7 cellular contexts compared by ENCODE assay signal in the genomic region with DNA sequence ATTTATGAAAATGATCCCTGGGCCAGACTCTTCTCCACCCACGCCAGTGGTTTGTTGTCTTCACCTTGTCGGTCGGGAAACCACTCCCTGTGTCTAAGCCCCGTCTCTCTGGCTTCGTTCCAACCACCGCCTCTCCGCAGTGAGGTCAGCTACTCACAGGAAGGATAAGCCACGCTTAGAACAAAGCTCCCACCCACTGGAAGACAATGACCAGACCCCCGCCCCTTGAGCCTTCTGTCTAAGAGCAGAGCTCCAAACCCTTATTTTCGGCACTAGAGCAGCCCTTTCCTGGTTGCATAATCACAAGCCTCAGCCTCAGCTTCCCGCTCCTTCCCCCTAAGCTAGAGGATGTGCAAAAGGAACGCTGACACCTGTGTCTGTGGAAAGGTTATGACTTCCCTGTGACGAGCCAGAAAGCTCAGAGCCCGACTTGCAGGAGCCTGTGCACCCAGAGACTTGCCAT.
A peak's percentile ranks its signal among the peaks of the same experiment; 100 is the strongest.
DNase-seq lines count a peak whose midpoint lies in the region; ATAC-seq and TF ChIP-seq lines count a peak whose summit lies in the region.

No MANE protein-coding gene starts in this region.

- H3K27ac Mint-ChIP-seq in chondrocyte (ENCODE audit: unreplicated experiment), result peak overlapping the region; percentile 80
- peak overlapping the region; percentile 73 to 94 (median 90) for H3K27ac Mint-ChIP-seq in naive thymus-derived CD8-positive, alpha-beta T cell

- peak overlapping the region in 3 of 5 donors; percentile 16 to 31 (median 22) for H3K9ac ChIP-seq in subcutaneous abdominal adipose tissue (ENCODE audit: low read length in 5 of 5)

- peaks cover 81% of the 10 kb centered on the region for H3K4me1 Mint-ChIP-seq in chondrocyte (ENCODE audit: low read depth)
- peaks cover 18 to 61% (median 51%) of the 10 kb centered on the region in 4 donors for H3K4me1 Mint-ChIP-seq in naive thymus-derived CD8-positive, alpha-beta T cell

- no peaks in the 10 kb centered on the region for H3K9me3 Mint-ChIP-seq in chondrocyte (ENCODE audit: low read depth)
- H3K9me3 Mint-ChIP-seq in naive thymus-derived CD8-positive, alpha-beta T cell, result no peaks in the 10 kb centered on the region

- peak overlapping the region; percentile 3 to 60 (median 19) for H3K4me3 ChIP-seq in subcutaneous abdominal adipose tissue (ENCODE audit: low read depth in 1 of 5, low read length in 5 of 5)

- DNase-seq in activated CD4-positive, alpha-beta T cell treated with anti-CD3 and anti-CD28 coated beads for 1 hour, result peak; percentile 44
- peak; percentile 82 for DNase-seq in chondrocyte (ENCODE audit: low spot score)
- DNase-seq in naive thymus-derived CD8-positive, alpha-beta T cell, result peak in 9 of 10 donors; percentile 46 to 79 (median 56)
- DNase-seq in superior temporal gyrus (ENCODE audit: extremely low spot score), result no peak
- DNase-seq in epidermal melanocyte (ENCODE audit: insufficient read length, low spot score), result no peak

- H3K36me3 ChIP-seq in subcutaneous abdominal adipose tissue (ENCODE audit: control insufficient read depth in 5 of 5, insufficient read depth in 5 of 5, low read length in 5 of 5), result no peaks in the 10 kb centered on the region

- peak overlapping the region; percentile 61 for H3K27ac ChIP-seq in subcutaneous abdominal adipose tissue (ENCODE audit: low read depth, low read length)

- no peaks in the 10 kb centered on the region for H3K9me3 ChIP-seq in subcutaneous abdominal adipose tissue (ENCODE audit: control insufficient read depth in 5 of 5, low read length in 5 of 5)

- H3K27me3 Mint-ChIP-seq in chondrocyte (ENCODE audit: low read depth), result no peaks in the 10 kb centered on the region
- no peaks in the 10 kb centered on the region for H3K27me3 Mint-ChIP-seq in naive thymus-derived CD8-positive, alpha-beta T cell

- ATAC-seq in HG02885 (IDR thresholded peaks at IDR 0.05; ENCODE audit: poor library complexity, unreplicated experiment), result peak; percentile 61
- ATAC-seq in naive thymus-derived CD8-positive, alpha-beta T cell, result peak; percentile 62 to 71

- no peaks in the 10 kb centered on the region for H3K36me3 Mint-ChIP-seq in chondrocyte (ENCODE audit: low read depth)
- H3K36me3 Mint-ChIP-seq in naive thymus-derived CD8-positive, alpha-beta T cell, result no peaks in the 10 kb centered on the region

- no peak for TF ChIP-seq CTCF in chondrocyte (IDR thresholded peaks at IDR 0.05)

- H3K27me3 ChIP-seq in subcutaneous abdominal adipose tissue (ENCODE audit: control insufficient read depth in 5 of 5, insufficient read depth in 4 of 5, low read length in 5 of 5), result no peaks in the 10 kb centered on the region

- H3K4me1 ChIP-seq in subcutaneous abdominal adipose tissue (ENCODE audit: control insufficient read depth in 5 of 5, insufficient read depth in 5 of 5, low read length in 5 of 5), result peaks cover 17 to 57% (median 55%) of the 10 kb centered on the region in 5 donors

- H3K4me3 Mint-ChIP-seq in chondrocyte (ENCODE audit: unreplicated experiment), result no peak overlapping the region
- peak overlapping the region; percentile 73 to 90 (median 83) for H3K4me3 Mint-ChIP-seq in naive thymus-derived CD8-positive, alpha-beta T cell

- POLR2A ChIA-PET in naive thymus-derived CD8-positive, alpha-beta T cell (lab: Charles Lee), result interaction anchor here (0.6 to 1.5 kb wide), 8 partner anchors 8 to 115 kb away, joined by 3 to 5 read pairs (median 4); partner anchors contain the start of gene MEF2A

Comparison
In these comparisons a context has a peak if more than half of its experiments do, and no peak if none do; other contexts are left out.
1. DNase-seq: peak in activated CD4-positive, alpha-beta T cell treated with anti-CD3 and anti-CD28 coated beads for 1 hour (single experiment), chondrocyte (single experiment) and naive thymus-derived CD8-positive, alpha-beta T cell (9 of 10); none in superior temporal gyrus (single experiment) and epidermal melanocyte (single experiment).